1 cellular context compared by ENCODE assay signal in genomic region chr12:644818-645552, GRCh38.
TF ChIP-seq lines count a peak whose summit lies in the region.

No MANE protein-coding gene starts in this region.

TF ChIP-seq in GM12878, 131 proteins besides CTCF, POLR2A, EP300 and RAD21 (continued from another document):
- no peak for TF ChIP-seq EGR1 (IDR thresholded peaks at IDR 0.05; ENCODE audit: borderline replicate concordance in 1 of 2, low read depth in 2 of 2, low read length in 2 of 2)
- TF ChIP-seq NFXL1 (IDR thresholded peaks at IDR 0.05; ENCODE audit: borderline replicate concordance): no peak
- no peak for TF ChIP-seq CEBPZ (IDR thresholded peaks at IDR 0.05; ENCODE audit: low read depth, low read length)
- TF ChIP-seq SP1 (IDR thresholded peaks at IDR 0.05; ENCODE audit: low read depth, low read length): no peak
- no peak for TF ChIP-seq CBX5 (IDR thresholded peaks at IDR 0.05; ENCODE audit: low read depth)
